In genomic region chr20:14142171-14142570, GRCh38 we compare ENCODE assay signal across 9 cellular contexts.
A peak's percentile ranks its signal among the peaks of the same experiment; 100 is the strongest.
DNase-seq lines count a peak whose midpoint lies in the region; ATAC-seq and TF ChIP-seq lines count a peak whose summit lies in the region.
"Had no signal": no experiment of that assay in that cellular context is flagged by ENCODE, and none has a peak within 500 bp of the region (broad histone marks: within the 10 kb centered on the region; RNA-seq: fewer than 3 reads in every experiment).

No MANE protein-coding gene starts in this region.

- H3K27me3 ChIP-seq in lower lobe of right lung (ENCODE audit: low read depth): no peaks in the 10 kb centered on the region

- DNase-seq in NCI-H510A treated with DMSO at 0.1 percent for 48 hours (lab: John Stamatoyannopoulos, UW) (peak; percentile 91), dermis blood vessel endothelial cell (peak; percentile 28), lower lobe of right lung (no peak)
- DNase-seq in stimulated activated CD4-positive, alpha-beta T cell treated with anti-CD3 and anti-CD28 coated beads, Interleukin-4, amount 100 ng/mL, for 24 hours: no peak
- DNase-seq in activated CD8-positive, alpha-beta memory T cell treated with anti-CD3 and anti-CD28 coated beads, Interleukin-2, amount 50 U/mL, for 4 hours: no peak

- H3K36me3 ChIP-seq in lower lobe of right lung: no peaks in the 10 kb centered on the region

- H3K4me3 ChIP-seq in lower lobe of right lung: no peak overlapping the region

- TF ChIP-seq CTCF in C4-2B (conservative IDR thresholded peaks at IDR 0.05) (peak; percentile 66), lower lobe of right lung (IDR thresholded peaks at IDR 0.05) (peak; percentile 48)

- H3K9me3 ChIP-seq in lower lobe of right lung: no peaks in the 10 kb centered on the region

- ATAC-seq in HG03442 (IDR thresholded peaks at IDR 0.05; ENCODE audit: unreplicated experiment) (peak; percentile 54), lower lobe of right lung (peak; percentile 84 to 93), HG02970 (IDR thresholded peaks at IDR 0.05; ENCODE audit: low FRiP score, unreplicated experiment) (no peak)

- H3K4me1 ChIP-seq in lower lobe of right lung: no peaks in the 10 kb centered on the region

- H3K27ac ChIP-seq in C4-2B (no peak overlapping the region), lower lobe of right lung (no peak overlapping the region)
- H3K27ac ChIP-seq: epithelial cell of prostate had no signal

- intact Hi-C loops in lower lobe of right lung (cut with DNase I): no loop called here

Comparison
In these comparisons a context has a peak if more than half of its experiments do, and no peak if none do; other contexts are left out.
1. DNase-seq: peak in NCI-H510A treated with DMSO at 0.1 percent for 48 hours (single experiment) and dermis blood vessel endothelial cell (single experiment); none in lower lobe of right lung (single experiment), stimulated activated CD4-positive, alpha-beta T cell treated with anti-CD3 and anti-CD28 coated beads, Interleukin-4, amount 100 ng/mL, for 24 hours (single experiment) and activated CD8-positive, alpha-beta memory T cell treated with anti-CD3 and anti-CD28 coated beads, Interleukin-2, amount 50 U/mL, for 4 hours (single experiment).